Comparison of ENCODE assay signal across 8 cellular contexts in the genomic region with DNA sequence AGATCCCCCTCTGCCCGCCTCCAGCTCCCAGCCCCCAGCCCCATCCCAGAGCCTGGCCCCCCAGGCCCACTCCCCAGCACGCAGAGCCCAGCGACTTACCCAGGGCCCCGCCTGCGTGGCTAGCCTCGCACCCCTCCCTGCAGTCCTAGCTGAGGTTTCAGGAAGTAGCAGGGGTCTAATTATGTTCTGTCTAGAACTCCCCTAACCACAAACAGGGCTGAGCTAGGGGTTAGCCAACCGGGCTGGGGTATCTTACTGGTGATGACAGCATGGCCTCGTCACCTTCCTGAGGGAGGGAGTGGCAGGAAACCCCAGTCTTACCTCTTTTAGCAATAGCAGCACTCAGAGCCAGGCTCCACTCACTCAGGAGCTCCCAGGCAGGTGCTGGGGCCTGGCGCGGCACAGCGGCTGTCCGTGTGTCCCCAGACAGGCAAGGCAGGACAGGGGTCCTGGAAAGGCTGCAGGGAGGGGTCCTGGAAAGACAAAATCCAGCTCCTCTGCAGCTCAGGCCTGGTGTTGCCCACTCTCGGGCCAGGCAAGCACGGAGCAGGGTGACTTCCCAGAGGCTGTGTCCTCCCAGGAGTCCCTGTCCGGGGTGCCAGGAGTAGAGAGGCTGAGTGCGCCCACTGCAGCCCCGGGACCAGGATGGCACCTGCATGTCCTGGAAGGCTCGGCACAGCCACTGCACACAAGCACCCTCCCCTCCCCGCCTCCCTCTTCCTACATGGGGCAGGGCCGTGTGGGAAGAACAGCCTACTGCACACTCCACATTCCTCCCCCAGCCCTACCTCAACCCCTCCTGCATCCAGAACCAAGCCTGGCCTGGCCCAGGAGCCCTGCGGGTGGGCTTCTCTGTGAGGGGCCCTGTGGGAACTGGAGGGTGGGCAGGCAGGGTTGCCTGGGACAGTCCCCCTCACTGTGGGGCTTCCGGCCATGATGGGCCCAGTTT. TPM values are rescaled to one million over a fixed set of nuclear protein-coding genes. Genes with fewer than 3 reads are reported as not detected.
DNase-seq lines count a peak whose midpoint lies in the region; ATAC-seq and TF ChIP-seq lines count a peak whose summit lies in the region.

A gene with protein sequence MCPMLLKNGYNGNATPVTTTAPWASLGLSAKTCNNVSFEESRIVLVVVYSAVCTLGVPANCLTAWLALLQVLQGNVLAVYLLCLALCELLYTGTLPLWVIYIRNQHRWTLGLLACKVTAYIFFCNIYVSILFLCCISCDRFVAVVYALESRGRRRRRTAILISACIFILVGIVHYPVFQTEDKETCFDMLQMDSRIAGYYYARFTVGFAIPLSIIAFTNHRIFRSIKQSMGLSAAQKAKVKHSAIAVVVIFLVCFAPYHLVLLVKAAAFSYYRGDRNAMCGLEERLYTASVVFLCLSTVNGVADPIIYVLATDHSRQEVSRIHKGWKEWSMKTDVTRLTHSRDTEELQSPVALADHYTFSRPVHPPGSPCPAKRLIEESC (minus strand): TSS at position 151 of the 949 bp plus-strand sequence. CDS start 10,010 bp downstream, outside the sequence.

- TF ChIP-seq EP300 in transverse colon (IDR thresholded peaks at IDR 0.05; ENCODE audit: low read depth): no peak

- H3K4me1 ChIP-seq in neutrophil (ENCODE audit: control insufficient read depth in 1 of 2, insufficient read depth in 1 of 2, low read depth in 1 of 2, low read length in 1 of 2): peaks cover 95 to 96% of the 10 kb centered on the region in 2 experiments
- peaks cover 0 to 19% (median 4%) of the 10 kb centered on the region in 4 donors for H3K4me1 ChIP-seq in transverse colon
- H3K4me1 ChIP-seq in GM23248 (ENCODE audit: insufficient read depth): peaks cover 5% of the 10 kb centered on the region

- TF ChIP-seq POLR2A in GM19099 (IDR thresholded peaks at IDR 0.05; ENCODE audit: extremely low read depth, insufficient read length, low read depth): peak; percentile 98
- TF ChIP-seq POLR2A in transverse colon (IDR thresholded peaks at IDR 0.05): peak; percentile 76

- peaks cover 49% of the 10 kb centered on the region for H3K36me3 Mint-ChIP-seq in central memory CD8-positive, alpha-beta T cell (ENCODE audit: insufficient read depth)

- peak within 1 kb of the TSS; percentile 100 for H3K27ac Mint-ChIP-seq in central memory CD8-positive, alpha-beta T cell (ENCODE audit: low read depth)

- H3K4me3 ChIP-seq in WERI-Rb-1 (ENCODE audit: low read depth, low read length) (no peak within 1 kb of the TSS), neutrophil (ENCODE audit: low read depth in 1 of 2, low read length in 1 of 2) (peak within 1 kb of the TSS; percentile 85 to 97), transverse colon (peak within 1 kb of the TSS in 2 of 4 donors; percentile 16 to 38), GM23248 (no peak within 1 kb of the TSS)

- no peaks in the 10 kb centered on the region for H3K79me2 ChIP-seq in GM23248 (ENCODE audit: insufficient read depth)

- no peaks in the 10 kb centered on the region for H3F3A ChIP-seq in GM23248 (ENCODE audit: insufficient read depth)

- no peaks in the 10 kb centered on the region for H3K36me3 ChIP-seq in WERI-Rb-1
- no peaks in the 10 kb centered on the region for H3K36me3 ChIP-seq in neutrophil
- no peaks in the 10 kb centered on the region for H3K36me3 ChIP-seq in transverse colon
- H3K36me3 ChIP-seq in GM23248 (ENCODE audit: low read depth): no peaks in the 10 kb centered on the region

- no peaks in the 10 kb centered on the region for H3K9me2 ChIP-seq in GM23248 (ENCODE audit: insufficient read depth)

- no peaks in the 10 kb centered on the region for H3K27me3 Mint-ChIP-seq in central memory CD8-positive, alpha-beta T cell

- H3K27ac ChIP-seq in WERI-Rb-1 (peak within 1 kb of the TSS; percentile 19; the same call in 1 of the 2 replicates), neutrophil (peak within 1 kb of the TSS; percentile 98), transverse colon (peak within 1 kb of the TSS; percentile 57 to 78 (median 75)), GM23248 (no peak within 1 kb of the TSS)

- no peak within 1 kb of the TSS for H3K4me2 ChIP-seq in GM23248 (ENCODE audit: unreplicated experiment)

- TF ChIP-seq CTCF in WERI-Rb-1 (IDR thresholded peaks at IDR 0.05; ENCODE audit: low read depth, low read length) (no peak), neutrophil (IDR thresholded peaks at IDR 0.05) (peak; percentile 44), transverse colon (IDR thresholded peaks at IDR 0.05) (no peak)

- no peaks in the 10 kb centered on the region for H3K9me3 ChIP-seq in WERI-Rb-1 (ENCODE audit: severe bottlenecking)
- no peaks in the 10 kb centered on the region for H3K9me3 ChIP-seq in neutrophil
- H3K9me3 ChIP-seq in transverse colon: no peaks in the 10 kb centered on the region
- H3K9me3 ChIP-seq in GM23248 (ENCODE audit: low read depth): no peaks in the 10 kb centered on the region

- H4K20me1 ChIP-seq in GM23248 (ENCODE audit: insufficient read depth): no peaks in the 10 kb centered on the region

- DNase-seq in WERI-Rb-1: no peak
- peak; percentile 72 to 94 for DNase-seq in central memory CD8-positive, alpha-beta T cell (ENCODE audit: low spot score in 2 of 2)
- DNase-seq in transverse colon: peak; percentile 76
- no peak for DNase-seq in NCI-H82 treated with DMSO at 0.1 percent for 48 hours (lab: John Stamatoyannopoulos, UW; ENCODE audit: unreplicated experiment)
- no peak for DNase-seq in GM23248

- H3K4me3 Mint-ChIP-seq in central memory CD8-positive, alpha-beta T cell: peak within 1 kb of the TSS; percentile 99

- peak; percentile 47 for ATAC-seq in HG03432 (IDR thresholded peaks at IDR 0.05; ENCODE audit: unreplicated experiment)
- ATAC-seq in central memory CD8-positive, alpha-beta T cell (replicated peaks; ENCODE audit: extremely low read depth, poor library complexity, severe bottlenecking): peak; percentile 93

- in situ Hi-C loops in transverse colon (cut with MboI; ENCODE audit: low pct_ligation_motif_present in 1 of 4, low pct_unique_long_range_greater_than_20kb in 1 of 4, low sequenced_read_pairs in 3 of 4): no loop called here
- in situ Hi-C loops in GM23248 (cut with MboI): no loop called here

- WGBS in transverse colon (ENCODE audit: low coverage in 1 of 2), 2 donors: 63% methylated on average over 15 of the region's 22 CpGs; no CpG with 5 or more reads in 1 of the 2 donors
- 74% methylated on average over 21 of the region's 22 CpGs for WGBS in GM23248 (ENCODE audit: low coverage in 1 of 2, low lambda C conversion rate in 2 of 2, missing lambda C conversion rate in 2 of 2), 2 experiments

- H3K9ac ChIP-seq in GM23248: no peak within 1 kb of the TSS

- intact Hi-C loops in transverse colon (cut with DNase I; ENCODE audit: low total_unique reads): no loop called here

- no peaks in the 10 kb centered on the region for H3K9me3 Mint-ChIP-seq in central memory CD8-positive, alpha-beta T cell

- H3K27me3 ChIP-seq in WERI-Rb-1 (ENCODE audit: insufficient read depth, low read depth, severe bottlenecking) (no peaks in the 10 kb centered on the region), neutrophil (no peaks in the 10 kb centered on the region), transverse colon (peaks cover 7% of the 10 kb centered on the region), GM23248 (replicated peaks; ENCODE audit: insufficient read depth) (no peaks in the 10 kb centered on the region)

- peaks cover 83% of the 10 kb centered on the region for H3K4me1 Mint-ChIP-seq in central memory CD8-positive, alpha-beta T cell

- H2AFZ ChIP-seq in GM23248: no peak within 1 kb of the TSS

RNA-seq across cellular contexts. Expression of the gene that starts here (rescaled TPM):
- total RNA-seq in transverse colon: 10 to 100 TPM in 1 of 4 donors, 1 to 10 TPM in 1, under 1 TPM in 2; 0.20 to 11.6 (median 2.1) TPM
- not detected in 2 replicates for total RNA-seq in GM23248 (2014; rRNA removed; shearing (Covaris generic))
- polyA plus RNA-seq in GM23248 (2016; fragmentation: Nextera tagmentation; extraction: Ambion mirVana): not detected in 2 replicates

Comparison
In these comparisons a context has a peak if more than half of its experiments do, and no peak if none do; other contexts are left out.
1. DNase-seq: peak in central memory CD8-positive, alpha-beta T cell (2 of 2) and transverse colon (single experiment); none in WERI-Rb-1 (single experiment), NCI-H82 treated with DMSO at 0.1 percent for 48 hours (single experiment) and GM23248 (single experiment).
2. H3K4me3 ChIP-seq: peak in neutrophil (2 of 2); none in WERI-Rb-1 (single experiment) and GM23248 (single experiment).